Comparison of ENCODE assay signal across 8 cellular contexts in the genomic region with DNA sequence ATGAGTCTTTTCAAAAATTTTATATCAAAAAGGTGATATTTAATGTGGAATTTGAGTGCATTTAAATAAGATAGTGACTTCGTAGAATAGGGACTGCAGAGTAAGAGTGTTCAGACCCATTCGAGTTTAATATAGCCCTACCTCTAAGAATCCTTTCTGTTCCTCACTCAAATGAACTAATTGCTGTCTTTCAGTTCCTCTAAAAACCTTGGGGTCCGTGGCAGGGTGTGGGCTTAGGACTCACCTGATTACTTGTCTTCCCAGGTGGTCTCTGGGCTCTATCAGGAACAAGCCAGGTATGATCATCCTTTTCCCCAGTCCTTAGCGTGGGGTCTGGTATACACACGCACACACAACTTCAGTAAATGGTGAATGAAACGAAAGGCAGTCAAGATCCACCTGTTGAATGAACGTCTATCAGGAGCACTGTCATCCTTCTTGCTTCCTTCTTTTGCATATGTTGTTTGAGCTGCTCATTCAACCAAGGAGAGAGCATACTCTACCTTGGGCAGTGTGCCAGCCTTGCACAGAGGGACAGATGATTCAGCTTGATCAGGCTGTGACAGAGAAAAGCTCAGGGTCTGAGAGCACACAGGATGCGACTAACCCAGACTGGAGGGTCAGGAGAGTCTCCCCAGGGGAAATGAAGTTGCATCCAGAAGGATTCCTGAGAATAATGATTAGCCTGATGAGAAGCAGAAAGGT. TPM values are rescaled to one million over a fixed set of nuclear protein-coding genes. Genes with fewer than 3 reads are reported as not detected.
A peak's percentile ranks its signal among the peaks of the same experiment; 100 is the strongest.
DNase-seq lines count a peak whose midpoint lies in the region; ATAC-seq and TF ChIP-seq lines count a peak whose summit lies in the region.

No MANE protein-coding gene starts in this region.

- H3K27me3 ChIP-seq in kidney epithelial cell (ENCODE audit: control insufficient read depth, insufficient read depth, low read length), result no peaks in the 10 kb centered on the region

- peak; percentile 59 for ATAC-seq in HG02759 (IDR thresholded peaks at IDR 0.05; ENCODE audit: unreplicated experiment)

- TF ChIP-seq CTCF in GM13977 (IDR thresholded peaks at IDR 0.05; ENCODE audit: extremely low read depth, insufficient read depth, missing control alignments) (no peak), astrocyte of the spinal cord (IDR thresholded peaks at IDR 0.05; ENCODE audit: low read depth, low read length) (no peak), kidney epithelial cell (IDR thresholded peaks at IDR 0.05; ENCODE audit: insufficient read depth, low read length, poor library complexity, severe bottlenecking) (no peak)

- peak; percentile 73 for DNase-seq in GM13977 (ENCODE audit: low spot score)
- DNase-seq in NCI-H1417 (lab: John Stamatoyannopoulos, UW), result peak; percentile 77 to 98 (median 93)
- DNase-seq in T follicular helper cell (ENCODE audit: low read depth), result peak; percentile 21
- peak; percentile 33 for DNase-seq in astrocyte of the spinal cord (ENCODE audit: low read depth, low spot score)
- DNase-seq in kidney epithelial cell (ENCODE audit: low read depth), result peak; percentile 52
- peak; percentile 65 for DNase-seq in stimulated activated CD4-positive, alpha-beta T cell treated with anti-CD3 and anti-CD28 coated beads, Interleukin-1b, Interleukin-23, amount 100 ng/mL, for 48 hours
- no peak for DNase-seq in DMS114 treated with DMSO at 0.1 percent for 48 hours (lab: John Stamatoyannopoulos, UW; ENCODE audit: unreplicated experiment)

- in situ Hi-C loops in GM13977 (cut with MboI; ENCODE audit: low pct_unique_long_range_greater_than_20kb, low sequenced_read_pairs, unreplicated experiment) (no loop called here), astrocyte of the spinal cord (cut with HindIII; ENCODE audit: low sequenced_read_pairs) (no loop called here)

- H3K36me3 ChIP-seq in kidney epithelial cell (ENCODE audit: control insufficient read depth, insufficient read depth, low read length), result no peaks in the 10 kb centered on the region

- H3K4me3 ChIP-seq in astrocyte of the spinal cord (ENCODE audit: low read depth, low read length) (no peak overlapping the region), kidney epithelial cell (ENCODE audit: low read depth, low read length) (no peak overlapping the region)

RNA-seq across cellular contexts. Expression of gene RNF11, which starts 1.2 kb away (rescaled TPM):
- 87.3 and 91.1 TPM in 2 replicates for total RNA-seq in kidney epithelial cell
